Comparison of ENCODE assay signal across 19 cellular contexts in the genomic region with DNA sequence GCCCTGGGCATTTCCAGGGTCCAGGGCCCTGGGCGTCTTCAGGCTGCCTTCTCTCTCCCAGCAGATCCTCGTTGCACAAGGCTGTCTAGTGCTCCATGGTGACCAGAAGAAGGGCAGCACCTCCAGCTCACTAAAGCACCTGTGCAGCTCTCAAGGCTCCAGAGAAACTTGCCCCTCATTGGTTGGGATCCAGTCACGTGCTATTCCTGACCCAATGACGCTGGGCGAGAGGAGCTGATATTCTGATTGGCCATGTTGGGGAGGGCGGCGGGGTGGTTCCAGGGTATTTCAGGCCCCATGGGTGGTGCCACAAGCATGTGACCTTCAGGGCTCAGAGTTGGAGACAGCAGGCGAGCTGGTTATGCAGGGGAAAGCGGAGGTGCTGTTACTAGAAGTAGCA.
DNase-seq lines count a peak whose midpoint lies in the region; ATAC-seq and TF ChIP-seq lines count a peak whose summit lies in the region.
"Had no signal": no experiment of that assay in that cellular context is flagged by ENCODE, and none has a peak within 500 bp of the region (broad histone marks: within the 10 kb centered on the region; RNA-seq: fewer than 3 reads in every experiment).

No MANE protein-coding gene starts in this region.

- H3K27ac ChIP-seq in testis (no peak overlapping the region), mesendoderm (ENCODE audit: low read depth, low read length) (no peak overlapping the region)
- H3K27ac ChIP-seq: 22Rv1; A549; BLaER1 treated with 17β-estradiol and CSF1 and Interleukin-3, amounts not matched to agents 10 nM and 100 nM; C4-2B had no signal

- no peak overlapping the region for H3K4me2 ChIP-seq in mesendoderm (ENCODE audit: low read length)
- H3K4me2 ChIP-seq: A549; BLaER1 treated with 17β-estradiol and CSF1 and Interleukin-3, amounts not matched to agents 10 nM and 100 nM had no signal

- no peak overlapping the region for H2BK15ac ChIP-seq in mesendoderm (replicated peaks; ENCODE audit: low read depth)

- H2BK5ac ChIP-seq in mesendoderm (ENCODE audit: low read length): no peak overlapping the region

- no peaks in the 10 kb centered on the region for H3K27me3 ChIP-seq in testis
- no peaks in the 10 kb centered on the region for H3K27me3 ChIP-seq in mesendoderm (ENCODE audit: insufficient read depth, low read length, poor library complexity)
- H3K27me3 ChIP-seq: BLaER1 treated with 17β-estradiol and CSF1 and Interleukin-3, amounts not matched to agents 10 nM and 100 nM had no signal

- no peaks in the 10 kb centered on the region for H3K9me3 ChIP-seq in testis
- H3K9me3 ChIP-seq: A549; BLaER1 treated with 17β-estradiol and CSF1 and Interleukin-3, amounts not matched to agents 10 nM and 100 nM; Caco-2 had no signal

- TF ChIP-seq CTCF in neural crest cell (conservative IDR thresholded peaks at IDR 0.05) (no peak), testis (IDR thresholded peaks at IDR 0.05) (no peak)

- no peak overlapping the region for H3K4me3 Mint-ChIP-seq in activated CD4-positive, alpha-beta T cell treated with anti-CD3 and anti-CD28 coated beads, Interleukin-2, amount 10 ng/mL, durations not matched to agents 24 days and 14 days
- no peak overlapping the region for H3K4me3 Mint-ChIP-seq in neural crest cell
- H3K4me3 Mint-ChIP-seq: B cell; CD4-positive, alpha-beta T cell; CD8-positive, alpha-beta T cell had no signal

- DNase-seq in activated CD4-positive, alpha-beta T cell treated with anti-CD3 and anti-CD28 coated beads, Interleukin-2, amount 10 ng/mL, durations not matched to agents 24 days and 14 days: peak; percentile 19
- no peak for DNase-seq in activated CD4-positive, alpha-beta T cell treated with anti-CD3 and anti-CD28 coated beads, Interleukin-2, amount 50 U/mL, for 1 hour
- DNase-seq in neural crest cell (ENCODE audit: low read depth, low spot score) (no peak), testis (peak; percentile 75), mesendoderm (no peak)
- DNase-seq: AML-193; Caco-2; Calu3; CD4-positive, alpha-beta T cell; CD8-positive, alpha-beta T cell; DMS79 treated with DMSO at 0.1 percent for 48 hours; GF-D8 had no signal

- no peak overlapping the region for H2BK120ac ChIP-seq in mesendoderm (ENCODE audit: low read depth, low read length)

- intact Hi-C loops in activated CD4-positive, alpha-beta T cell treated with anti-CD3 and anti-CD28 coated beads, Interleukin-2, amount 10 ng/mL, durations not matched to agents 24 days and 14 days (cut with micrococcal nuclease): no loop called here
- intact Hi-C loops in testis (cut with DNase I; ENCODE audit: low total_unique reads): no loop called here

- no peak overlapping the region for H4K5ac ChIP-seq in mesendoderm (ENCODE audit: low read length)

- H3K18ac ChIP-seq in mesendoderm (ENCODE audit: low read length): no peak overlapping the region

- no peaks in the 10 kb centered on the region for H3K36me3 Mint-ChIP-seq in activated CD4-positive, alpha-beta T cell treated with anti-CD3 and anti-CD28 coated beads, Interleukin-2, amount 10 ng/mL, durations not matched to agents 24 days and 14 days (ENCODE audit: low read depth)
- H3K36me3 Mint-ChIP-seq in neural crest cell (ENCODE audit: low read depth): no peaks in the 10 kb centered on the region
- H3K36me3 Mint-ChIP-seq: CD8-positive, alpha-beta T cell had no signal

- no peaks in the 10 kb centered on the region for H3K27me3 Mint-ChIP-seq in activated CD4-positive, alpha-beta T cell treated with anti-CD3 and anti-CD28 coated beads, Interleukin-2, amount 10 ng/mL, durations not matched to agents 24 days and 14 days
- H3K27me3 Mint-ChIP-seq in neural crest cell (ENCODE audit: low read depth): no peaks in the 10 kb centered on the region
- H3K27me3 Mint-ChIP-seq: B cell; CD4-positive, alpha-beta T cell had no signal

- TF ChIP-seq POLR2A in testis (IDR thresholded peaks at IDR 0.05): no peak

- H3K23ac ChIP-seq in mesendoderm (ENCODE audit: low read length): no peak overlapping the region

- H3K27ac Mint-ChIP-seq in activated CD4-positive, alpha-beta T cell treated with anti-CD3 and anti-CD28 coated beads, Interleukin-2, amount 10 ng/mL, durations not matched to agents 24 days and 14 days: no peak overlapping the region
- H3K27ac Mint-ChIP-seq in neural crest cell (ENCODE audit: unreplicated experiment): peak overlapping the region; percentile 74
- H3K27ac Mint-ChIP-seq: B cell; CD4-positive, alpha-beta T cell; CD8-positive, alpha-beta T cell had no signal

- no peaks in the 10 kb centered on the region for H3K79me1 ChIP-seq in mesendoderm (ENCODE audit: low read length)

- no peak for ATAC-seq in HG03135 (IDR thresholded peaks at IDR 0.05; ENCODE audit: unreplicated experiment)
- no peak for ATAC-seq in HG03095 (IDR thresholded peaks at IDR 0.05; ENCODE audit: unreplicated experiment)
- ATAC-seq: A549; CD8-positive, alpha-beta T cell had no signal

- H3K79me2 ChIP-seq in mesendoderm (ENCODE audit: control insufficient read depth, insufficient read depth, low read length): no peaks in the 10 kb centered on the region

- WGBS in testis, 2 donors: 47 to 79% methylated on average over 2 to 9 of the region's 9 CpGs
- WGBS in mesendoderm (ENCODE audit: extremely low coverage, insufficient coverage, low lambda C conversion rate): no CpG with 5 or more reads among the region's 9 CpGs

- no peak overlapping the region for H3K9ac ChIP-seq in mesendoderm (ENCODE audit: low read length)
- H3K9ac ChIP-seq: BLaER1 treated with 17β-estradiol and CSF1 and Interleukin-3, amounts not matched to agents 10 nM and 100 nM had no signal

- H3K56ac ChIP-seq in mesendoderm (ENCODE audit: low read length): no peak overlapping the region

- H3K9me3 Mint-ChIP-seq in activated CD4-positive, alpha-beta T cell treated with anti-CD3 and anti-CD28 coated beads, Interleukin-2, amount 10 ng/mL, durations not matched to agents 24 days and 14 days: no peaks in the 10 kb centered on the region
- no peaks in the 10 kb centered on the region for H3K9me3 Mint-ChIP-seq in neural crest cell
- H3K9me3 Mint-ChIP-seq: CD8-positive, alpha-beta T cell had no signal

- H2AK5ac ChIP-seq in mesendoderm (ENCODE audit: low read length): no peak overlapping the region

- no peak overlapping the region for H4K8ac ChIP-seq in mesendoderm (ENCODE audit: low read depth, low read length)

- H3K36me3 ChIP-seq in testis (ENCODE audit: low read depth, missing control alignments) (no peaks in the 10 kb centered on the region), mesendoderm (ENCODE audit: control insufficient read depth, insufficient read depth, low read length) (no peaks in the 10 kb centered on the region)
- H3K36me3 ChIP-seq: BLaER1 treated with 17β-estradiol and CSF1 and Interleukin-3, amounts not matched to agents 10 nM and 100 nM had no signal

- H3K4me3 ChIP-seq in testis (peak overlapping the region; percentile 7 to 32), mesendoderm (ENCODE audit: low read length) (no peak overlapping the region)
- H3K4me3 ChIP-seq: A549; BLaER1 treated with 17β-estradiol and CSF1 and Interleukin-3, amounts not matched to agents 10 nM and 100 nM had no signal

- no peaks in the 10 kb centered on the region for H3K4me1 Mint-ChIP-seq in activated CD4-positive, alpha-beta T cell treated with anti-CD3 and anti-CD28 coated beads, Interleukin-2, amount 10 ng/mL, durations not matched to agents 24 days and 14 days
- H3K4me1 Mint-ChIP-seq in neural crest cell: peaks cover 2% of the 10 kb centered on the region
- H3K4me1 Mint-ChIP-seq: B cell had no signal

- no peaks in the 10 kb centered on the region for H3K4me1 ChIP-seq in testis
- no peaks in the 10 kb centered on the region for H3K4me1 ChIP-seq in mesendoderm (ENCODE audit: control insufficient read depth, low read depth, low read length)
- H3K4me1 ChIP-seq: A549, Caco-2 had no signal

- no peak overlapping the region for H3K4ac ChIP-seq in mesendoderm (ENCODE audit: low read depth, low read length)

Comparison
In these comparisons a context has a peak if more than half of its experiments do, and no peak if none do; other contexts are left out.
1. DNase-seq: peak in activated CD4-positive, alpha-beta T cell treated with anti-CD3 and anti-CD28 coated beads, Interleukin-2, amount 10 ng/mL, durations not matched to agents 24 days and 14 days (single experiment) and testis (single experiment); none in activated CD4-positive, alpha-beta T cell treated with anti-CD3 and anti-CD28 coated beads, Interleukin-2, amount 50 U/mL, for 1 hour (single experiment), neural crest cell (single experiment) and mesendoderm (single experiment).